In genomic region chr1:194295690-194296089, GRCh38 we compare ENCODE assay signal across 8 cellular contexts.
DNase-seq lines count a peak whose midpoint lies in the region; ATAC-seq and TF ChIP-seq lines count a peak whose summit lies in the region.

No MANE protein-coding gene starts in this region.

- peak; percentile 25 to 50 for DNase-seq in activated CD4-positive, alpha-beta T cell treated with anti-CD3 and anti-CD28 coated beads for 4 hours
- no peak for DNase-seq in activated CD4-positive, alpha-beta T cell treated with anti-CD3 and anti-CD28 coated beads, Interleukin-2, amount 50 U/mL, for 1 hour
- DNase-seq in HK-2 (ENCODE audit: unreplicated experiment) (peak; percentile 5), SK-MEL-5 (ENCODE audit: low read depth, low spot score) (peak; percentile 61), fibroblast of villous mesenchyme (ENCODE audit: low read depth) (peak; percentile 1), retinal pigment epithelial cell (ENCODE audit: low read depth) (peak; percentile 18)
- no peak for DNase-seq in activated T-helper 2 cell treated with anti-CD3 and anti-CD28 coated beads, Interferon-gamma antibody, Interleukin-2, Interleukin-4, amounts not matched to agents 10 μg/mL and 5 μg/mL and 100 μg/mL, durations not matched to agents 14 hours and 24 hours and 36 hours (ENCODE audit: low spot score)

- intact Hi-C loops in activated T-helper 2 cell treated with anti-CD3 and anti-CD28 coated beads, Interferon-gamma antibody, Interleukin-2, Interleukin-4, amounts not matched to agents 10 μg/mL and 5 μg/mL and 100 μg/mL, durations not matched to agents 14 hours and 24 hours and 36 hours (cut with micrococcal nuclease) = loop anchor here (2.0 to 10.0 kb wide), 3 partner anchors 881 to 1491 kb away; partner anchors contain the start of gene RGS2

- TF ChIP-seq CTCF in fibroblast of villous mesenchyme (IDR thresholded peaks at IDR 0.05; ENCODE audit: insufficient read depth, low read depth, low read length) (peak; percentile 29), retinal pigment epithelial cell (conservative IDR thresholded peaks at IDR 0.05; ENCODE audit: low read depth, low read length) (peak; percentile 87)

- H3K9me3 Mint-ChIP-seq in activated T-helper 2 cell treated with anti-CD3 and anti-CD28 coated beads, Interferon-gamma antibody, Interleukin-2, Interleukin-4, amounts not matched to agents 10 μg/mL and 5 μg/mL and 100 μg/mL, durations not matched to agents 14 hours and 24 hours and 36 hours = no peaks in the 10 kb centered on the region

- no peak overlapping the region for H3K27ac Mint-ChIP-seq in activated T-helper 2 cell treated with anti-CD3 and anti-CD28 coated beads, Interferon-gamma antibody, Interleukin-2, Interleukin-4, amounts not matched to agents 10 μg/mL and 5 μg/mL and 100 μg/mL, durations not matched to agents 14 hours and 24 hours and 36 hours

- H3K27me3 Mint-ChIP-seq in activated T-helper 2 cell treated with anti-CD3 and anti-CD28 coated beads, Interferon-gamma antibody, Interleukin-2, Interleukin-4, amounts not matched to agents 10 μg/mL and 5 μg/mL and 100 μg/mL, durations not matched to agents 14 hours and 24 hours and 36 hours (ENCODE audit: low read depth) = no peaks in the 10 kb centered on the region

- H3K36me3 Mint-ChIP-seq in activated T-helper 2 cell treated with anti-CD3 and anti-CD28 coated beads, Interferon-gamma antibody, Interleukin-2, Interleukin-4, amounts not matched to agents 10 μg/mL and 5 μg/mL and 100 μg/mL, durations not matched to agents 14 hours and 24 hours and 36 hours (ENCODE audit: low read depth) = no peaks in the 10 kb centered on the region

- H3K4me1 Mint-ChIP-seq in activated T-helper 2 cell treated with anti-CD3 and anti-CD28 coated beads, Interferon-gamma antibody, Interleukin-2, Interleukin-4, amounts not matched to agents 10 μg/mL and 5 μg/mL and 100 μg/mL, durations not matched to agents 14 hours and 24 hours and 36 hours (ENCODE audit: low read depth) = peaks cover 17% of the 10 kb centered on the region

- no peak overlapping the region for H3K4me3 ChIP-seq in fibroblast of villous mesenchyme (ENCODE audit: low read depth, low read length)
- H3K4me3 ChIP-seq in retinal pigment epithelial cell (ENCODE audit: low read length) = no peak overlapping the region

- ATAC-seq in GM21515 (IDR thresholded peaks at IDR 0.05; ENCODE audit: unreplicated experiment) = peak; percentile 93

- no peak overlapping the region for H3K4me3 Mint-ChIP-seq in activated T-helper 2 cell treated with anti-CD3 and anti-CD28 coated beads, Interferon-gamma antibody, Interleukin-2, Interleukin-4, amounts not matched to agents 10 μg/mL and 5 μg/mL and 100 μg/mL, durations not matched to agents 14 hours and 24 hours and 36 hours (ENCODE audit: low read depth)

- in situ Hi-C loops in SK-MEL-5 (cut with HindIII; ENCODE audit: low pct_unique_long_range_greater_than_20kb, low sequenced_read_pairs) = no loop called here

Comparison
In these comparisons a context has a peak if more than half of its experiments do, and no peak if none do; other contexts are left out.
1. DNase-seq: peak in activated CD4-positive, alpha-beta T cell treated with anti-CD3 and anti-CD28 coated beads for 4 hours (2 of 2), HK-2 (single experiment), SK-MEL-5 (single experiment), fibroblast of villous mesenchyme (single experiment) and retinal pigment epithelial cell (single experiment); none in activated CD4-positive, alpha-beta T cell treated with anti-CD3 and anti-CD28 coated beads, Interleukin-2, amount 50 U/mL, for 1 hour (single experiment) and activated T-helper 2 cell treated with anti-CD3 and anti-CD28 coated beads, Interferon-gamma antibody, Interleukin-2, Interleukin-4, amounts not matched to agents 10 μg/mL and 5 μg/mL and 100 μg/mL, durations not matched to agents 14 hours and 24 hours and 36 hours (single experiment).